8 cellular contexts compared by ENCODE assay signal in genomic region chr5:16178745-16179372, GRCh38. TPM values are rescaled to one million over a fixed set of nuclear protein-coding genes. Genes with fewer than 3 reads are reported as not detected.
DNase-seq lines count a peak whose midpoint lies in the region; ATAC-seq and TF ChIP-seq lines count a peak whose summit lies in the region.

No MANE protein-coding gene starts in this region.

- TF ChIP-seq CTCF in C4-2B (conservative IDR thresholded peaks at IDR 0.05) = peak; percentile 32

- ATAC-seq in HG03565 (IDR thresholded peaks at IDR 0.05; ENCODE audit: unreplicated experiment) (no peak), HG02852 (IDR thresholded peaks at IDR 0.05; ENCODE audit: unreplicated experiment) (no peak)

- peak; percentile 52 for DNase-seq in HuH-7 (ENCODE audit: low spot score)
- peak; percentile 30 for DNase-seq in T1000 (lab: John Stamatoyannopoulos, UW)
- peak; percentile 76 for DNase-seq in dermis blood vessel endothelial cell
- DNase-seq in left kidney (ENCODE audit: low read depth, low spot score) = peak; percentile 97
- DNase-seq in stimulated activated CD8-positive, alpha-beta memory T cell treated with anti-CD3 and anti-CD28 coated beads, Interleukin-15, amount 100 ng/mL, for 1 hour (ENCODE audit: low read depth) = peak; percentile 0

- H3K27ac ChIP-seq in C4-2B = no peak overlapping the region

RNA-seq across cellular contexts. Expression of gene MARCHF11, which starts 0.7 kb away (rescaled TPM):
- not detected in 2 replicates for total RNA-seq in dermis blood vessel endothelial cell

Comparison
In these comparisons a context has a peak if more than half of its experiments do, and no peak if none do; other contexts are left out.
1. DNase-seq: peak in every context shown above with its lines; median percentile 97 in left kidney; 76 in dermis blood vessel endothelial cell; 52 in HuH-7; 30 in T1000; 0 in stimulated activated CD8-positive, alpha-beta memory T cell treated with anti-CD3 and anti-CD28 coated beads, Interleukin-15, amount 100 ng/mL, for 1 hour.